In the genomic region with DNA sequence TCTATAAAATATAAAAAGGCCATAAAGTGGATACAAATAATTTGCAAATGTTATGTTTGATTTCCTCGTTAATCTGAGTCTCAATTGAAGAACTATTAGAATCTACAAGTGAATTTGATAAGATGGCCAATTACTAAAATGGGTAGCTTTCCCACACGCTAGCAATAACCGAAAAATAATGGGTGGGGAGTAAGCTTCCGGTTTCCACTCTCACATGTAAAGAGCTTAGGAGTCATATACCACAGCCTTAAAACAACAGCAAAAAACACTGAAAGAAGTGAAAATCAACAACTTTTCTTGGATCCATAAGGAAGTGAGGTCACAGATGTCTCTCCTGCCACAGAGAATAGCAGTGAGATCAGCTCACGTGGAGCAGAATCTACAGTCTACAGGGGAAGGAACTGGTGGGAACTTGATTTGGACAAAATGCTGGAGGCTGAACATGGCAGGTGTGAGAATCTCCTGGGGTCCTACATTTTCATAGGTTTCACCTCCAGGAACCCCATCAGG, we compare ENCODE assay signal across 15 cellular contexts. TPM values are rescaled to one million over a fixed set of nuclear protein-coding genes. Genes with fewer than 3 reads are reported as not detected.
A peak's percentile ranks its signal among the peaks of the same experiment; 100 is the strongest.
DNase-seq lines count a peak whose midpoint lies in the region; ATAC-seq and TF ChIP-seq lines count a peak whose summit lies in the region.
"Had no signal": no experiment of that assay in that cellular context is flagged by ENCODE, and none has a peak within 500 bp of the region (broad histone marks: within the 10 kb centered on the region; RNA-seq: fewer than 3 reads in every experiment).

No MANE protein-coding gene starts in this region.

- H3K9me3 ChIP-seq in SU-DHL-6 (ENCODE audit: insufficient read depth, low read length) (no peaks in the 10 kb centered on the region), BE2C (no peaks in the 10 kb centered on the region)
- no peaks in the 10 kb centered on the region for H3K9me3 ChIP-seq in effector memory CD4-positive, alpha-beta T cell (ENCODE audit: control insufficient read depth, low read length)
- H3K9me3 ChIP-seq: breast epithelium had no signal

- no peak for DNase-seq in activated naive CD4-positive, alpha-beta T cell treated with anti-CD3 and anti-CD28 coated beads for 36 hours
- no peak for DNase-seq in activated naive CD4-positive, alpha-beta T cell treated with Interleukin-2 at 50 U/mL for 16 hours
- DNase-seq in effector memory CD4-positive, alpha-beta T cell = no peak
- DNase-seq in BE2C (no peak), SIG-M5 (lab: John Stamatoyannopoulos, UW) (no peak), NCI-H1092 treated with DMSO at 0.1 percent for 48 hours (lab: John Stamatoyannopoulos, UW) (no peak)
- DNase-seq: hippocampal formation, mesenchymal stem cell, NCI-H1092, NCI-H345, T-helper 9 cell had no signal

- no peaks in the 10 kb centered on the region; the same call in 1 of the 2 replicates for H4K20me1 ChIP-seq in SU-DHL-6 (ENCODE audit: low read depth, low read length)

- CTCF ChIA-PET in activated naive CD4-positive, alpha-beta T cell treated with anti-CD3 and anti-CD28 coated beads for 36 hours (lab: Charles Lee) = interaction anchor here (0.7 to 0.9 kb wide), 2 partner anchors 10 to 16 kb away, joined by 3 read pairs; no protein-coding TSS in a partner anchor

- 0 out of 2 replicates have a peak overlapping the region, but pooled peaks have one; percentile 5 for H3K27ac ChIP-seq in SU-DHL-6 (ENCODE audit: low read depth, low read length)
- H3K27ac ChIP-seq in effector memory CD4-positive, alpha-beta T cell (ENCODE audit: insufficient read depth, low read length, poor library complexity, severe bottlenecking) = peak overlapping the region; percentile 63

- H3K79me2 ChIP-seq in SU-DHL-6 (ENCODE audit: insufficient read depth, low read length) = peaks cover 64% of the 10 kb centered on the region

- peaks cover 47% of the 10 kb centered on the region for H3K4me1 Mint-ChIP-seq in activated naive CD4-positive, alpha-beta T cell treated with anti-CD3 and anti-CD28 coated beads for 36 hours (ENCODE audit: low read depth)
- peaks cover 47% of the 10 kb centered on the region for H3K4me1 Mint-ChIP-seq in stimulated activated memory B cell treated with anti-CD40 and anti-IgM and Interleukin-4, amounts not matched to agents 10 μg/mL and 1 μg/mL and 100 μg/mL, for 72 hours

- H3K4me3 ChIP-seq in SU-DHL-6 (ENCODE audit: insufficient read depth, low read length, poor library complexity, severe bottlenecking) (no peak overlapping the region), BE2C (ENCODE audit: low read depth, low read length) (no peak overlapping the region; the same call in 1 of the 2 replicates)
- H3K4me3 ChIP-seq in effector memory CD4-positive, alpha-beta T cell (ENCODE audit: insufficient read depth, low read depth, low read length, poor library complexity, severe bottlenecking) = no peak overlapping the region

- no peak for TF ChIP-seq CTCF in SU-DHL-6 (IDR thresholded peaks at IDR 0.05; ENCODE audit: insufficient read depth, low read length, poor library complexity, severe bottlenecking)
- TF ChIP-seq CTCF in BE2C (IDR thresholded peaks at IDR 0.05; ENCODE audit: low read depth, low read length) = no peak

- H3K9me2 ChIP-seq in SU-DHL-6 (replicated peaks; ENCODE audit: insufficient read depth, low read length) = no peaks in the 10 kb centered on the region

- peak overlapping the region; percentile 90 for H3K27ac Mint-ChIP-seq in activated naive CD4-positive, alpha-beta T cell treated with anti-CD3 and anti-CD28 coated beads for 36 hours
- peak overlapping the region; percentile 87 for H3K27ac Mint-ChIP-seq in stimulated activated memory B cell treated with anti-CD40 and anti-IgM and Interleukin-4, amounts not matched to agents 10 μg/mL and 1 μg/mL and 100 μg/mL, for 72 hours

- H3K36me3 ChIP-seq in SU-DHL-6 (ENCODE audit: low read length) = no peaks in the 10 kb centered on the region
- no peaks in the 10 kb centered on the region for H3K36me3 ChIP-seq in effector memory CD4-positive, alpha-beta T cell (ENCODE audit: control insufficient read depth, insufficient read depth, low read length)
- H3K36me3 ChIP-seq in BE2C = peaks cover 22% of the 10 kb centered on the region
- H3K36me3 ChIP-seq: breast epithelium had no signal

- no peak for ATAC-seq in stimulated activated memory B cell treated with anti-CD40 and anti-IgM and Interleukin-4, amounts not matched to agents 10 μg/mL and 1 μg/mL and 100 μg/mL, for 72 hours
- ATAC-seq: Panc1 had no signal

- H3K27me3 ChIP-seq in SU-DHL-6 (ENCODE audit: low read length) (no peaks in the 10 kb centered on the region), BE2C (no peaks in the 10 kb centered on the region)
- no peaks in the 10 kb centered on the region for H3K27me3 ChIP-seq in effector memory CD4-positive, alpha-beta T cell (replicated peaks; ENCODE audit: control insufficient read depth, insufficient read depth, low read length, poor library complexity, severe bottlenecking)
- H3K27me3 ChIP-seq: breast epithelium had no signal

- H2AFZ ChIP-seq in SU-DHL-6 (ENCODE audit: low read depth, low read length, severe bottlenecking) = peak overlapping the region; percentile 38

- H3F3A ChIP-seq in SU-DHL-6 (ENCODE audit: insufficient read depth) = 0 out of 2 replicates have a peak, but pooled peaks cover 3% of the 10 kb centered on the region

- peak overlapping the region; percentile 46 for H3K4me2 ChIP-seq in SU-DHL-6 (ENCODE audit: low read depth, low read length, poor library complexity, severe bottlenecking)

- no peak overlapping the region for H3K4me3 Mint-ChIP-seq in activated naive CD4-positive, alpha-beta T cell treated with anti-CD3 and anti-CD28 coated beads for 36 hours
- peak overlapping the region; percentile 91 for H3K4me3 Mint-ChIP-seq in stimulated activated memory B cell treated with anti-CD40 and anti-IgM and Interleukin-4, amounts not matched to agents 10 μg/mL and 1 μg/mL and 100 μg/mL, for 72 hours

- peaks cover 29% of the 10 kb centered on the region for H3K36me3 Mint-ChIP-seq in activated naive CD4-positive, alpha-beta T cell treated with anti-CD3 and anti-CD28 coated beads for 36 hours (ENCODE audit: low read depth)
- H3K36me3 Mint-ChIP-seq in stimulated activated memory B cell treated with anti-CD40 and anti-IgM and Interleukin-4, amounts not matched to agents 10 μg/mL and 1 μg/mL and 100 μg/mL, for 72 hours = peaks cover 43% of the 10 kb centered on the region

- intact Hi-C loops in activated naive CD4-positive, alpha-beta T cell treated with anti-CD3 and anti-CD28 coated beads for 36 hours (cut with micrococcal nuclease) = loop anchor here (1.0 kb wide), 1 partner anchor 303 kb away; the partner anchor contains the start of genes HDLBP and SEPTIN2

- H3K9me3 Mint-ChIP-seq in activated naive CD4-positive, alpha-beta T cell treated with anti-CD3 and anti-CD28 coated beads for 36 hours = peaks cover 9% of the 10 kb centered on the region
- H3K9me3 Mint-ChIP-seq in stimulated activated memory B cell treated with anti-CD40 and anti-IgM and Interleukin-4, amounts not matched to agents 10 μg/mL and 1 μg/mL and 100 μg/mL, for 72 hours = peaks cover 6% of the 10 kb centered on the region

- H3K9ac ChIP-seq in SU-DHL-6 (ENCODE audit: low read length) = 0 out of 2 replicates have a peak overlapping the region, but pooled peaks have one; percentile 34

- peaks cover 11% of the 10 kb centered on the region for H3K4me1 ChIP-seq in effector memory CD4-positive, alpha-beta T cell (ENCODE audit: control insufficient read depth, insufficient read depth, low read length, poor library complexity, severe bottlenecking)
- peaks cover 17% of the 10 kb centered on the region for H3K4me1 ChIP-seq in BE2C

- no peaks in the 10 kb centered on the region for H3K27me3 Mint-ChIP-seq in activated naive CD4-positive, alpha-beta T cell treated with anti-CD3 and anti-CD28 coated beads for 36 hours (ENCODE audit: low read depth)
- H3K27me3 Mint-ChIP-seq in stimulated activated memory B cell treated with anti-CD40 and anti-IgM and Interleukin-4, amounts not matched to agents 10 μg/mL and 1 μg/mL and 100 μg/mL, for 72 hours = no peaks in the 10 kb centered on the region

RNA-seq across cellular contexts. Expression of gene THAP4, which starts 18.6 kb away (rescaled TPM):
- total RNA-seq in activated naive CD4-positive, alpha-beta T cell treated with anti-CD3 and anti-CD28 coated beads for 36 hours = 10 to 100 TPM; 36.4 to 38.8 TPM
- polyA plus RNA-seq in BE2C (2012; ENCODE audit: insufficient read depth, insufficient read length, low read depth) = 178 TPM

RNA-seq across cellular contexts. Expression of gene ATG4B, which starts 19.1 kb away (rescaled TPM):
- total RNA-seq in activated naive CD4-positive, alpha-beta T cell treated with anti-CD3 and anti-CD28 coated beads for 36 hours = 10 to 100 TPM; 71.5 to 82.5 TPM
- polyA plus RNA-seq in BE2C (2012; ENCODE audit: insufficient read depth, insufficient read length, low read depth) = 287 TPM

RNA-seq across cellular contexts. Expression of gene BOK, which starts 59.8 kb away (rescaled TPM):
- not detected for total RNA-seq in activated naive CD4-positive, alpha-beta T cell treated with anti-CD3 and anti-CD28 coated beads for 36 hours
- 2.9 TPM for polyA plus RNA-seq in BE2C (2012; ENCODE audit: insufficient read depth, insufficient read length, low read depth)
